Comparison of ENCODE assay signal across 8 cellular contexts in the genomic region with DNA sequence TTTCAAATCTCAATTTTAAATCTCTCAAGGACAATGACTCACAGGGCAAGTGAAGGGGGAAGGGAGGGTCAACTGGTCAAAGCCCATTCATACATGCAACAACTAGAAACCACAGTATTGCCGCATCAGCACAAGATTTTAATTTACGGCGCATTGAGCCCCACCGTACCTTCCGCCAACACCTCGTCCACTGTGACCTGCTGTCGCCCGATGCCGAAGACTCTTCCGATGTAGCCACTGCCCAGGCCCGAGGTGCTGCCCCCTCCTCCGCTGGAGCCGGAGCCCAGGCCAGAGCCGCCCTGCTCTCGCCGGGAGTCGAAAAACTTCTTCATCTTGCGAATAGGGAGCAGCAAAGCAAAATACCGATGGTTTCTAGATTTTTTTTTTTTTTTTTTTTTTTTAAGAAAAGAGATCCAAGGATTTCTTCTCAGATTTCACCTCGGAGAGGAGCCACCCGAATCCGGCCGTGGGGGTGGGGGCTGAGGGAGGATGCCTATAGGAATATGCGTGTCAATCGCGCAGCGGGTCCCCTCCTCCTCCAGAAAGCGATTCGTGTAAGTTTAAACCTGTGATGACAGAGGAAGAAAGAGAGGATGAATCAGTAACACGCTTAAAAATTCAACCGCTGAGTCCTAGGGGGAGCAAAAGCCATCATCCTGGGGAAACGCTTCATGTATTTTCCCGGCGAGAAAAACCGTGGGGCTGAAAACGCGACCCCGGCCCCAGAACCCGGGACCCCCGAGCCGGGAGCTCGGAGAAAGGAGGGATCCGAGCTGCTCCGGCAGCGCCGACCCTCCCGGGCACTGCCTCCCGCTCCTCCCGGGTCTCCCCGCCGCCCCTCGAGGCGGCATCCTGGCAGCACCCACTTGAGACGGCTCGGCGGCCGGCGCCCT. TPM values are rescaled to one million over a fixed set of nuclear protein-coding genes. Genes with fewer than 3 reads are reported as not detected.
DNase-seq lines count a peak whose midpoint lies in the region; ATAC-seq and TF ChIP-seq lines count a peak whose summit lies in the region.

No MANE protein-coding gene starts in this region.

- H3K9me3 ChIP-seq in OCI-LY3 (ENCODE audit: insufficient read depth, low read length), result no peaks in the 10 kb centered on the region
- no peaks in the 10 kb centered on the region for H3K9me3 ChIP-seq in esophagus muscularis mucosa

- TF ChIP-seq CTCF in CD14-positive monocyte (IDR thresholded peaks at IDR 0.05) (no peak), HFFc6 (IDR thresholded peaks at IDR 0.05) (no peak), OCI-LY3 (IDR thresholded peaks at IDR 0.05; ENCODE audit: low read depth, low read length) (no peak), esophagus muscularis mucosa (IDR thresholded peaks at IDR 0.05) (no peak)

- H3K4me3 ChIP-seq in OCI-LY3 (ENCODE audit: low read length) (peak overlapping the region; percentile 96), esophagus muscularis mucosa (peak overlapping the region; percentile 85 to 100 (median 98))

- H3K4me3 Mint-ChIP-seq in CD14-positive monocyte (peak overlapping the region; percentile 94 to 95), HFFc6 (peak overlapping the region; percentile 95), naive B cell (peak overlapping the region; percentile 85 to 98 (median 92))
- peak overlapping the region; percentile 85 for H3K4me3 Mint-ChIP-seq in activated T-cell treated with anti-CD3 and anti-CD28 coated beads, Interleukin-2, amount 50 U/mL, for 24 hours

- H3K4me2 ChIP-seq in OCI-LY3 (ENCODE audit: low read length), result peak overlapping the region; percentile 81

- H4K20me1 ChIP-seq in OCI-LY3 (ENCODE audit: insufficient read depth, low read length), result no peaks in the 10 kb centered on the region

- WGBS in esophagus muscularis mucosa, result under 1% methylated on average over 30 of the region's 58 CpGs

- H3K9ac ChIP-seq in OCI-LY3 (ENCODE audit: low read length), result peak overlapping the region; percentile 93

- H3K9me3 Mint-ChIP-seq in CD14-positive monocyte (no peaks in the 10 kb centered on the region), HFFc6 (no peaks in the 10 kb centered on the region), naive B cell (peaks cover 0 to 4% (median 0%) of the 10 kb centered on the region in 7 donors)
- H3K9me3 Mint-ChIP-seq in activated T-cell treated with anti-CD3 and anti-CD28 coated beads, Interleukin-2, amount 50 U/mL, for 24 hours, result peaks cover 4% of the 10 kb centered on the region

- H3K4me1 ChIP-seq in OCI-LY3 (ENCODE audit: low read length) (peaks cover 21% of the 10 kb centered on the region), esophagus muscularis mucosa (peaks cover 41 to 70% (median 63%) of the 10 kb centered on the region in 4 donors)

- H3K27ac Mint-ChIP-seq in CD14-positive monocyte, result peak overlapping the region; percentile 90 to 99 (median 97)
- H3K27ac Mint-ChIP-seq in HFFc6, result peak overlapping the region; percentile 94
- H3K27ac Mint-ChIP-seq in activated T-cell treated with anti-CD3 and anti-CD28 coated beads, Interleukin-2, amount 50 U/mL, for 24 hours, result peak overlapping the region; percentile 96
- peak overlapping the region in 4 of 6 donors; percentile 9 to 84 (median 62) for H3K27ac Mint-ChIP-seq in naive B cell

- intact Hi-C loops in CD14-positive monocyte (cut with micrococcal nuclease) (loop anchor here (5.0 to 10.0 kb wide), 2 partner anchors 48 to 81 kb away; no protein-coding TSS in a partner anchor), esophagus muscularis mucosa (cut with DNase I) (loop anchor here (5.0 to 10.0 kb wide), 3 partner anchors 81 to 258 kb away; a partner anchor contains a TSS)

- no peak for TF ChIP-seq POLR2A in esophagus muscularis mucosa (IDR thresholded peaks at IDR 0.05; ENCODE audit: low read depth)

- peaks cover 70% of the 10 kb centered on the region for H3K4me1 Mint-ChIP-seq in CD14-positive monocyte
- peaks cover 68% of the 10 kb centered on the region for H3K4me1 Mint-ChIP-seq in HFFc6 (ENCODE audit: low read depth)
- H3K4me1 Mint-ChIP-seq in activated T-cell treated with anti-CD3 and anti-CD28 coated beads, Interleukin-2, amount 50 U/mL, for 24 hours (ENCODE audit: low read depth), result peaks cover 65% of the 10 kb centered on the region
- peaks cover 29 to 42% (median 35%) of the 10 kb centered on the region in 3 donors for H3K4me1 Mint-ChIP-seq in naive B cell

- H3K79me2 ChIP-seq in OCI-LY3 (ENCODE audit: low read length), result no peaks in the 10 kb centered on the region

- H2AFZ ChIP-seq in OCI-LY3 (ENCODE audit: low read depth, low read length), result peak overlapping the region; percentile 99

- ATAC-seq in naive B cell (ENCODE audit: low read depth in 2 of 2) (no peak), GM18867 (IDR thresholded peaks at IDR 0.05; ENCODE audit: unreplicated experiment) (no peak)
- peak; percentile 55 for ATAC-seq in stimulated activated naive CD8-positive, alpha-beta T cell treated with anti-CD3 and anti-CD28 coated beads, Interleukin-15, Interleukin-2, amounts not matched to agents 100 U/mL and 50 U/mL, for 24 hours

- H3K27me3 Mint-ChIP-seq in CD14-positive monocyte (ENCODE audit: low read depth in 3 of 3), result peaks cover 0 to 2% (median 0%) of the 10 kb centered on the region in 3 donors
- H3K27me3 Mint-ChIP-seq in HFFc6 (ENCODE audit: insufficient read depth), result no peaks in the 10 kb centered on the region; the same call in none of the 2 replicates
- H3K27me3 Mint-ChIP-seq in activated T-cell treated with anti-CD3 and anti-CD28 coated beads, Interleukin-2, amount 50 U/mL, for 24 hours, result no peaks in the 10 kb centered on the region
- H3K27me3 Mint-ChIP-seq in naive B cell, result peaks cover 79 to 85% (median 82%) of the 10 kb centered on the region in 3 donors

- DNase-seq in CD14-positive monocyte (ENCODE audit: low spot score), result peak; percentile 77
- peak; percentile 76 for DNase-seq in HFFc6
- DNase-seq in activated T-cell treated with anti-CD3 and anti-CD28 coated beads, Interleukin-2, amount 50 U/mL, for 24 hours, result peak; percentile 85
- DNase-seq in esophagus muscularis mucosa (ENCODE audit: extremely low spot score), result no peak
- DNase-seq in naive B cell, result peak; percentile 21
- DNase-seq in stimulated activated naive CD8-positive, alpha-beta T cell treated with anti-CD3 and anti-CD28 coated beads, Interleukin-15, Interleukin-2, amounts not matched to agents 100 U/mL and 50 U/mL, for 24 hours, result peak; percentile 73

- TF ChIP-seq EP300 in esophagus muscularis mucosa (IDR thresholded peaks at IDR 0.05), result no peak

- H3K36me3 Mint-ChIP-seq in CD14-positive monocyte (peaks cover 20 to 21% of the 10 kb centered on the region in 2 donors), HFFc6 (ENCODE audit: low read depth) (peaks cover 42% of the 10 kb centered on the region), naive B cell (peaks cover 4 to 6% of the 10 kb centered on the region in 2 donors)
- peaks cover 53% of the 10 kb centered on the region for H3K36me3 Mint-ChIP-seq in activated T-cell treated with anti-CD3 and anti-CD28 coated beads, Interleukin-2, amount 50 U/mL, for 24 hours (ENCODE audit: low read depth)

- peaks cover 56% of the 10 kb centered on the region for H3K27me3 ChIP-seq in OCI-LY3 (ENCODE audit: low read depth, low read length)
- no peaks in the 10 kb centered on the region for H3K27me3 ChIP-seq in esophagus muscularis mucosa

- no peaks in the 10 kb centered on the region for H3K36me3 ChIP-seq in OCI-LY3 (replicated peaks; ENCODE audit: low read depth, low read length)
- H3K36me3 ChIP-seq in esophagus muscularis mucosa, result peaks cover 0 to 4% (median 0%) of the 10 kb centered on the region in 4 donors

- no peak overlapping the region for H3K27ac ChIP-seq in OCI-LY3 (ENCODE audit: low read length)
- H3K27ac ChIP-seq in esophagus muscularis mucosa (replicated peaks in 1 of 4), result peak overlapping the region; percentile 94 to 97 (median 96)

RNA-seq across cellular contexts. Expression of a gene that starts 0.6 kb away (rescaled TPM):
- polyA plus RNA-seq in CD14-positive monocyte (10 to 100 TPM in 1 of 2 donors, 1 to 10 TPM in 1; 9.8 to 10.8 TPM), naive B cell (ENCODE audit: low read depth in 6 of 6) (1 to 10 TPM in 4 of 6 donors, under 1 TPM in 2; 0.47 to 6.1 (median 3.4) TPM)
- 100 to 1,000 TPM in 5 of 6 experiments, 10 to 100 TPM in 1; 96.6 to 123 (median 108) TPM for total RNA-seq in HFFc6 (2021; fragmentation: NEBNext Ultra II Directional; extraction: Animal tissue kit (Norgen Biotek cat#: 25700))
- 10 to 100 TPM; 27.8 to 53.2 (median 41.9) TPM for total RNA-seq in esophagus muscularis mucosa
